Comparison of ENCODE assay signal across 8 cellular contexts in the genomic region with DNA sequence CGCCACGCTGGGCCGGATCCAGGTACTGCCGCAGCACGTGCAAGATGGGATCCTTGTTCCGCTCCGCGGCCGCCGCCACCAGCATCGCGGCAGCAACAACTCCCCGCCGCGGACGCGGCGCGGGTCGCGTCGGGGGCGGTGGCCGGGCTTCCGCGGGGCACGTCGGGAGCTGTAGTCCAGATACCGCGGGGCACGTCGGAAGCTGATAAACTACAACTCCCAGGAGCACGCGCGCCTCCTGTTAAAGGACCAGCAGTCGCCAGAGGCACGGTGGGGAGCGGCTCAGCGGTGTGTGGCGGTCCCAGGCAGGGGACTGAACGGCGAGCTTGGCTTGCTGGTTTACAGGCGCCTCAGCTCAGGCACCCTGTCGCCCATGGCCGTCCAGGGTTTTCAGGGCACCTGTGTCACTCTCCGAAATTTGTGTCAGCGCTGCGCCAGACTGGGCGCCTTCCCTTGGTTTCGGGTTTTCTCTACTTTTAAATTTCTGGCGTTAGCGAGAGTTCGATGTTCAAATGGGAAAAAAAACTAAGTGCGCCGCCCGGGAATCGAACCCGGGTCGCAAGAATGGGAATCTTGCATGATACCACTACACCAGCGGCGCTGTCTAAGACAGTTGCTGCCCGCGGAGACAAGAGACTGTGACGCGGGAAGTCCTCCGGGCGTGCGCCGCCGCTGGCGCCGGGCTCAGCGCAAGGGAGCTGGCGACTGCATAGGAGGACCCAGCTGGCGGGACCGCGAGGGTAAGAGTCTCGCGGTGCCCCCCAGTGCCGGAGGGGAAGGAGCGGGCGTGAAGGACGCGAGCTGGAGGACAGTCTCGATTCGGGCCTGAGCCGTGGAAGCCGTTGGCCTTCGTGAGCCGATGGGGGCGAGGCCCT. TPM values are rescaled to one million over a fixed set of nuclear protein-coding genes. Genes with fewer than 3 reads are reported as not detected.
A peak's percentile ranks its signal among the peaks of the same experiment; 100 is the strongest.
DNase-seq lines count a peak whose midpoint lies in the region; ATAC-seq and TF ChIP-seq lines count a peak whose summit lies in the region.

A gene (minus strand): TSS at position 100 of the 875 bp plus-strand sequence. CDS start 15 bp downstream, at position 85.

- peak within 1 kb of the TSS; percentile 68 to 90 for H3K4me3 ChIP-seq in esophagus (ENCODE audit: low read depth in 1 of 2, low read length in 2 of 2)
- H3K4me3 ChIP-seq in muscle layer of colon (ENCODE audit: low read depth in 1 of 2, low read length in 2 of 2): peak within 1 kb of the TSS; percentile 82 to 96

- ATAC-seq in GM21723 (IDR thresholded peaks at IDR 0.05; ENCODE audit: unreplicated experiment): peak; percentile 70

- H3K27ac ChIP-seq in esophagus (ENCODE audit: low read depth in 2 of 2, low read length in 1 of 2) (peak within 1 kb of the TSS; percentile 95 to 99), muscle layer of colon (ENCODE audit: low read depth, low read length) (peak within 1 kb of the TSS; percentile 99)

- no peaks in the 10 kb centered on the region for H3K9me3 ChIP-seq in esophagus (ENCODE audit: control insufficient read depth in 2 of 2, insufficient read depth in 1 of 2, low read depth in 1 of 2, low read length in 1 of 2)
- H3K9me3 ChIP-seq in muscle layer of colon (ENCODE audit: low read length): no peaks in the 10 kb centered on the region

- DNase-seq in DMS79 (lab: John Stamatoyannopoulos, UW): peak; percentile 84
- DNase-seq in KG1 (lab: John Stamatoyannopoulos, UW): peak; percentile 80
- DNase-seq in activated T-cell treated with anti-CD3 and anti-CD28 coated beads, Interleukin-2, amount 50 U/mL, for 24 hours: peak; percentile 99
- peak; percentile 80 to 87 for DNase-seq in stimulated activated CD8-positive, alpha-beta memory T cell treated with anti-CD3 and anti-CD28 coated beads, Interleukin-7, amount 100 ng/mL, for 1 hour (ENCODE audit: low read depth in 2 of 2)

- H3K4me1 ChIP-seq in esophagus (ENCODE audit: control insufficient read depth in 2 of 2, insufficient read depth in 2 of 2, low read length in 1 of 2) (peaks cover 0 to 14% of the 10 kb centered on the region in 2 donors), muscle layer of colon (ENCODE audit: insufficient read depth, low read length) (peaks cover 8% of the 10 kb centered on the region)

- peak within 1 kb of the TSS; percentile 39 for H3K9ac ChIP-seq in muscle layer of colon (ENCODE audit: low read length)

- H3K4me3 Mint-ChIP-seq in activated T-cell treated with anti-CD3 and anti-CD28 coated beads, Interleukin-2, amount 50 U/mL, for 24 hours: peak within 1 kb of the TSS; percentile 86

- H3K4me1 Mint-ChIP-seq in activated T-cell treated with anti-CD3 and anti-CD28 coated beads, Interleukin-2, amount 50 U/mL, for 24 hours (ENCODE audit: low read depth): peaks cover 17% of the 10 kb centered on the region

- H3K36me3 ChIP-seq in esophagus (ENCODE audit: control insufficient read depth in 2 of 2, insufficient read depth in 2 of 2, low read length in 1 of 2) (peaks cover 0 to 15% of the 10 kb centered on the region in 2 donors), muscle layer of colon (ENCODE audit: insufficient read depth, low read length) (peaks cover 9% of the 10 kb centered on the region)

- no peaks in the 10 kb centered on the region for H3K9me3 Mint-ChIP-seq in activated T-cell treated with anti-CD3 and anti-CD28 coated beads, Interleukin-2, amount 50 U/mL, for 24 hours

- 0% methylated on average over 77 to 91 of the region's 91 CpGs for WGBS in esophagus, 2 donors

- no peaks in the 10 kb centered on the region for H3K27me3 Mint-ChIP-seq in activated T-cell treated with anti-CD3 and anti-CD28 coated beads, Interleukin-2, amount 50 U/mL, for 24 hours

- peak within 1 kb of the TSS; percentile 98 for H3K27ac Mint-ChIP-seq in activated T-cell treated with anti-CD3 and anti-CD28 coated beads, Interleukin-2, amount 50 U/mL, for 24 hours

- H3K27me3 ChIP-seq in esophagus (ENCODE audit: control insufficient read depth in 1 of 2, insufficient read depth in 2 of 2, low read length in 2 of 2): no peaks in the 10 kb centered on the region
- H3K27me3 ChIP-seq in muscle layer of colon (ENCODE audit: control insufficient read depth in 1 of 2, insufficient read depth in 2 of 2, low read length in 2 of 2): peaks cover 0 to 3% of the 10 kb centered on the region in 2 donors

- peaks cover 21% of the 10 kb centered on the region for H3K36me3 Mint-ChIP-seq in activated T-cell treated with anti-CD3 and anti-CD28 coated beads, Interleukin-2, amount 50 U/mL, for 24 hours (ENCODE audit: low read depth)

TF ChIP-seq in PFSK-1, 5 proteins besides CTCF, POLR2A, EP300 and RAD21:
- TF ChIP-seq POLR2AphosphoS5 (IDR thresholded peaks at IDR 0.05; ENCODE audit: low read depth, low read length) (peak; percentile 72), FOXP2 (optimal IDR thresholded peaks at IDR 0.05; ENCODE audit: borderline replicate concordance, extremely low read depth, extremely low read length, insufficient read depth) (no peak), TAF1 (IDR thresholded peaks at IDR 0.05; ENCODE audit: borderline replicate concordance, insufficient read depth, low read length) (peak; percentile 71; the same call in 1 of the 2 replicates), SIN3A (IDR thresholded peaks at IDR 0.05; ENCODE audit: borderline replicate concordance, insufficient read depth, low read length) (peak; percentile 76; the same call in 1 of the 2 replicates)
- TF ChIP-seq, protein P1, sequence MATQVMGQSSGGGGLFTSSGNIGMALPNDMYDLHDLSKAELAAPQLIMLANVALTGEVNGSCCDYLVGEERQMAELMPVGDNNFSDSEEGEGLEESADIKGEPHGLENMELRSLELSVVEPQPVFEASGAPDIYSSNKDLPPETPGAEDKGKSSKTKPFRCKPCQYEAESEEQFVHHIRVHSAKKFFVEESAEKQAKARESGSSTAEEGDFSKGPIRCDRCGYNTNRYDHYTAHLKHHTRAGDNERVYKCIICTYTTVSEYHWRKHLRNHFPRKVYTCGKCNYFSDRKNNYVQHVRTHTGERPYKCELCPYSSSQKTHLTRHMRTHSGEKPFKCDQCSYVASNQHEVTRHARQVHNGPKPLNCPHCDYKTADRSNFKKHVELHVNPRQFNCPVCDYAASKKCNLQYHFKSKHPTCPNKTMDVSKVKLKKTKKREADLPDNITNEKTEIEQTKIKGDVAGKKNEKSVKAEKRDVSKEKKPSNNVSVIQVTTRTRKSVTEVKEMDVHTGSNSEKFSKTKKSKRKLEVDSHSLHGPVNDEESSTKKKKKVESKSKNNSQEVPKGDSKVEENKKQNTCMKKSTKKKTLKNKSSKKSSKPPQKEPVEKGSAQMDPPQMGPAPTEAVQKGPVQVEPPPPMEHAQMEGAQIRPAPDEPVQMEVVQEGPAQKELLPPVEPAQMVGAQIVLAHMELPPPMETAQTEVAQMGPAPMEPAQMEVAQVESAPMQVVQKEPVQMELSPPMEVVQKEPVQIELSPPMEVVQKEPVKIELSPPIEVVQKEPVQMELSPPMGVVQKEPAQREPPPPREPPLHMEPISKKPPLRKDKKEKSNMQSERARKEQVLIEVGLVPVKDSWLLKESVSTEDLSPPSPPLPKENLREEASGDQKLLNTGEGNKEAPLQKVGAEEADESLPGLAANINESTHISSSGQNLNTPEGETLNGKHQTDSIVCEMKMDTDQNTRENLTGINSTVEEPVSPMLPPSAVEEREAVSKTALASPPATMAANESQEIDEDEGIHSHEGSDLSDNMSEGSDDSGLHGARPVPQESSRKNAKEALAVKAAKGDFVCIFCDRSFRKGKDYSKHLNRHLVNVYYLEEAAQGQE (IDR thresholded peaks at IDR 0.05; ENCODE audit: insufficient read depth in 1 of 2, low read depth in 2 of 2, low read length in 2 of 2): peak in 1 of 2 experiments; percentile 63; a peak in 1 of 4 replicates

RNA-seq across cellular contexts. Expression of the gene that starts here (rescaled TPM):
- polyA plus RNA-seq in PFSK-1 (2012; ENCODE audit: insufficient read length, low read depth): 204 TPM
- 10 to 100 TPM; 73.2 to 94.3 TPM for polyA plus RNA-seq in esophagus

Comparison
In these comparisons a context has a peak if more than half of its experiments do, and no peak if none do; other contexts are left out.
1. Peak in every context shown above with its lines: DNase-seq, ATAC-seq, H3K4me3 ChIP-seq and H3K27ac ChIP-seq.